ENCODE assay signal across 23 cellular contexts in the genomic region with DNA sequence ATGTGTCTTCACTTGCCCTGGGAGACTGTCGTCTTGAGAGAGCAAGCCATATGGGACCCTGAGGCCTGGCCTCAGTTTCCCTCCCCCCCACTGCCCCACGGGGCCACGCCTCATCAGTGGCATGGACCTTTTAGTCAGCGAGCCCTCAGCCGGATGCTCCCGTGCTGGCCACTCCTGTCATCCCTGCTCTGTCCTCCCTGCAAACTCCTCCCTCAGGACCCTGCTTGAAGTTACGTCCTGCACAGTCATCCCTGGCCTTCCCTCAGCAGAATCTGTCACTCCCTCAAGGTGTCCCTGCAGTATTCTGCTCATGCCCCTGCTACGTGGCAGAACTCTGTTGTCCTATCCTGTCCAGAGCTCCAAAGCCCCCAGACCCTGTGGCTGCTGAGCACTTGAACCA.
A peak's percentile ranks its signal among the peaks of the same experiment; 100 is the strongest.
DNase-seq lines count a peak whose midpoint lies in the region; ATAC-seq, FAIRE-seq and TF ChIP-seq lines count a peak whose summit lies in the region.
"Had no signal": no experiment of that assay in that cellular context is flagged by ENCODE, and none has a peak within 500 bp of the region (broad histone marks: within the 10 kb centered on the region; RNA-seq: fewer than 3 reads in every experiment).

No MANE protein-coding gene starts in this region.

- H3K4me3 ChIP-seq in HepG2 (replicated peaks in 1 of 3; ENCODE audit: insufficient read depth in 1 of 3, low read depth in 2 of 3, low read length in 3 of 3) (no peak overlapping the region), right lobe of liver (no peak overlapping the region), pancreas (no peak overlapping the region), aorta (ENCODE audit: low read length in 2 of 2) (no peak overlapping the region), ascending aorta (no peak overlapping the region)
- H3K4me3 ChIP-seq: A549, BLaER1, SJCRH30 had no signal

- H3K27me3 ChIP-seq in HepG2 (ENCODE audit: control insufficient read depth in 1 of 2, insufficient read depth in 2 of 2, low read length in 2 of 2): no peaks in the 10 kb centered on the region; a peak in 1 of 5 replicates
- H3K27me3 ChIP-seq in right lobe of liver: no peaks in the 10 kb centered on the region
- H3K27me3 ChIP-seq in pancreas: no peaks in the 10 kb centered on the region
- no peaks in the 10 kb centered on the region for H3K27me3 ChIP-seq in aorta (ENCODE audit: control insufficient read depth in 1 of 2, insufficient read depth in 2 of 2, low read length in 1 of 2)
- no peaks in the 10 kb centered on the region for H3K27me3 ChIP-seq in ascending aorta
- H3K27me3 ChIP-seq: BLaER1, SJCRH30 had no signal

- no peaks in the 10 kb centered on the region; the same call in 1 of the 2 replicates for H4K20me1 ChIP-seq in HepG2 (ENCODE audit: insufficient read depth, low read length)
- H4K20me1 ChIP-seq: BLaER1 had no signal

- BruUV-seq in HepG2 (replicated peaks; lab: Mats Ljungman, UMichigan): no TSS peak

- no peak overlapping the region for H3K9ac ChIP-seq in HepG2 (ENCODE audit: insufficient read depth, low read depth, low read length)
- H3K9ac ChIP-seq: BLaER1 had no signal

- CTCF ChIA-PET in HepG2 (lab: Yijun Ruan, JAX; ENCODE audit: low intra/inter-chr PET ratio, low total read pairs): no interaction called here

- H3K27ac ChIP-seq in HepG2 (ENCODE audit: extremely low read length, insufficient read depth, low read length) (no peak overlapping the region), right lobe of liver (no peak overlapping the region), pancreas (peak overlapping the region; percentile 41 to 87 (median 70)), aorta (ENCODE audit: low read depth in 1 of 2, low read length in 2 of 2) (no peak overlapping the region), ascending aorta (no peak overlapping the region)
- H3K27ac ChIP-seq: A549, BLaER1, SJCRH30 had no signal

- TF ChIP-seq POLR2A in HepG2 (IDR thresholded peaks at IDR 0.05; ENCODE audit: insufficient read depth in 1 of 2, low read depth in 2 of 2, low read length in 2 of 2) (no peak), right lobe of liver (IDR thresholded peaks at IDR 0.05) (no peak)

- TF ChIP-seq RAD21 in HepG2 (CRISPR knock-in tag; IDR thresholded peaks at IDR 0.05): no peak

- H3K4me2 ChIP-seq in HepG2 (ENCODE audit: low read depth, low read length): no peak overlapping the region
- H3K4me2 ChIP-seq: A549, BLaER1 had no signal

- DNase-seq in HepG2 (ENCODE audit: low spot score) (no peak), right lobe of liver (no peak), left ventricle myocardium superior (no peak), pancreas (no peak), aorta (no peak), NCI-H1436 (lab: John Stamatoyannopoulos, UW) (no peak), GM19240 (ENCODE audit: insufficient read length, low spot score) (no peak), ascending aorta (ENCODE audit: low spot score in 2 of 2) (no peak)
- DNase-seq: activated CD4-positive, alpha-beta T cell treated with anti-CD3 and anti-CD28 coated beads, Interleukin-2, amount 50 U/mL, for 4 hours; activated naive CD4-positive, alpha-beta T cell treated with Interleukin-2 at 50 U/mL for 16 hours; DMS 273 treated with DMSO at 0.1 percent for 48 hours; mesendoderm; NCI-H748 treated with DMSO at 0.1 percent for 48 hours; retina; stimulated activated naive CD4-positive, alpha-beta T cell treated with Interleukin-2 at 50 U/mL for 16 hours had no signal

- peaks cover 0 to 3% of the 10 kb centered on the region in 2 experiments; a peak in 2 of 5 replicates for H3K36me3 ChIP-seq in HepG2 (replicated peaks in 1 of 2; ENCODE audit: control insufficient read depth in 1 of 2, insufficient read depth in 2 of 2, low read length in 2 of 2)
- no peaks in the 10 kb centered on the region for H3K36me3 ChIP-seq in right lobe of liver
- H3K36me3 ChIP-seq in pancreas: no peaks in the 10 kb centered on the region
- no peaks in the 10 kb centered on the region for H3K36me3 ChIP-seq in aorta (ENCODE audit: control insufficient read depth in 1 of 2, insufficient read depth in 2 of 2, low read length in 1 of 2)
- no peaks in the 10 kb centered on the region for H3K36me3 ChIP-seq in ascending aorta
- H3K36me3 ChIP-seq: BLaER1, SJCRH30 had no signal

- no peak for TF ChIP-seq CTCF in HepG2 (CRISPR knock-in tag; IDR thresholded peaks at IDR 0.05)
- TF ChIP-seq CTCF in right lobe of liver (IDR thresholded peaks at IDR 0.05): no peak
- TF ChIP-seq CTCF in pancreas (IDR thresholded peaks at IDR 0.05): no peak
- TF ChIP-seq CTCF in ascending aorta (IDR thresholded peaks at IDR 0.05): no peak

- H3K79me2 ChIP-seq in HepG2 (ENCODE audit: insufficient read depth, low read length): peaks cover 34% of the 10 kb centered on the region

- H2AFZ ChIP-seq in HepG2 (ENCODE audit: low read length): no peak overlapping the region

- in situ Hi-C loops in HepG2 (cut with HindIII; ENCODE audit: extremely low pct_ligation_motif_present, low pct_unique_long_range_greater_than_20kb): no loop called here

- intact Hi-C loops in HepG2 (cut with micrococcal nuclease; ENCODE audit: unreplicated experiment) (no loop called here), right lobe of liver (cut with DNase I) (no loop called here), left ventricle myocardium superior (cut with micrococcal nuclease) (no loop called here), pancreas (cut with DNase I) (no loop called here), aorta (cut with DNase I) (no loop called here), ascending aorta (cut with DNase I) (no loop called here)

- H3K4me1 ChIP-seq in HepG2 (ENCODE audit: insufficient read depth, low read length): peaks cover 51% of the 10 kb centered on the region
- H3K4me1 ChIP-seq in right lobe of liver: peaks cover 0 to 10% (median 4%) of the 10 kb centered on the region in 4 donors
- peaks cover 21 to 39% (median 30%) of the 10 kb centered on the region in 3 donors for H3K4me1 ChIP-seq in pancreas
- no peaks in the 10 kb centered on the region for H3K4me1 ChIP-seq in aorta (ENCODE audit: control insufficient read depth in 1 of 2, insufficient read depth in 2 of 2, low read length in 2 of 2)
- H3K4me1 ChIP-seq in ascending aorta: no peaks in the 10 kb centered on the region
- H3K4me1 ChIP-seq: BLaER1 had no signal

- POLR2A ChIA-PET in HepG2 (lab: Yijun Ruan, JAX): no interaction called here

- no peak for TF ChIP-seq EP300 in HepG2 (IDR thresholded peaks at IDR 0.05; ENCODE audit: low read depth in 2 of 2, low read length in 2 of 2)
- TF ChIP-seq EP300 in HepG2 (CRISPR knock-in tag; IDR thresholded peaks at IDR 0.05; ENCODE audit: borderline replicate concordance): no peak

- no peak for FAIRE-seq in HepG2 (lab: Jason Lieb, UNC)
- FAIRE-seq in pancreas (lab: Jason Lieb, UNC): no peak
- FAIRE-seq: A549, colon, endometrium, G401.6, keratinocyte, urothelium cell line had no signal

- ATAC-seq in HepG2 (peak; percentile 20), right lobe of liver (no peak), left ventricle myocardium superior (peak; percentile 5), pancreas (no peak), aorta (ENCODE audit: low FRiP score) (peak; percentile 39)
- ATAC-seq: A549 had no signal

- peaks cover 11% of the 10 kb centered on the region; the same call in 1 of the 2 replicates for H3K9me3 ChIP-seq in HepG2 (ENCODE audit: low read length)
- no peaks in the 10 kb centered on the region for H3K9me3 ChIP-seq in right lobe of liver
- no peaks in the 10 kb centered on the region for H3K9me3 ChIP-seq in pancreas
- H3K9me3 ChIP-seq in aorta (ENCODE audit: control insufficient read depth, low read length): peaks cover 2% of the 10 kb centered on the region
- peaks cover 0 to 11% of the 10 kb centered on the region in 2 donors for H3K9me3 ChIP-seq in ascending aorta
- H3K9me3 ChIP-seq: SJCRH30 had no signal

- WGBS in HepG2 (ENCODE audit: low lambda C conversion rate): 100% methylated on average over 4 of the region's 8 CpGs
- WGBS in right lobe of liver (ENCODE audit: insufficient coverage, low coverage, low lambda C conversion rate, missing lambda C conversion rate): 84% methylated on average over 6 of the region's 8 CpGs
- WGBS in pancreas, 2 donors: 90 to 92% methylated on average over 8 of the region's 8 CpGs
- 91 to 94% methylated on average over 8 of the region's 8 CpGs for WGBS in aorta, 2 donors

TF ChIP-seq in HepG2, 621 proteins besides CTCF, POLR2A, EP300 and RAD21:
- TF ChIP-seq ZNF263 (CRISPR knock-in tag; IDR thresholded peaks at IDR 0.05) (peak; percentile 53; the same call in 1 of the 2 replicates), SIX4 (CRISPR knock-in tag; IDR thresholded peaks at IDR 0.05) (no peak), ZNF816 (CRISPR knock-in tag; IDR thresholded peaks at IDR 0.05; ENCODE audit: borderline replicate concordance) (no peak), MTA1 (CRISPR knock-in tag; IDR thresholded peaks at IDR 0.05; ENCODE audit: borderline replicate concordance) (no peak)
- TF ChIP-seq, protein P1, sequence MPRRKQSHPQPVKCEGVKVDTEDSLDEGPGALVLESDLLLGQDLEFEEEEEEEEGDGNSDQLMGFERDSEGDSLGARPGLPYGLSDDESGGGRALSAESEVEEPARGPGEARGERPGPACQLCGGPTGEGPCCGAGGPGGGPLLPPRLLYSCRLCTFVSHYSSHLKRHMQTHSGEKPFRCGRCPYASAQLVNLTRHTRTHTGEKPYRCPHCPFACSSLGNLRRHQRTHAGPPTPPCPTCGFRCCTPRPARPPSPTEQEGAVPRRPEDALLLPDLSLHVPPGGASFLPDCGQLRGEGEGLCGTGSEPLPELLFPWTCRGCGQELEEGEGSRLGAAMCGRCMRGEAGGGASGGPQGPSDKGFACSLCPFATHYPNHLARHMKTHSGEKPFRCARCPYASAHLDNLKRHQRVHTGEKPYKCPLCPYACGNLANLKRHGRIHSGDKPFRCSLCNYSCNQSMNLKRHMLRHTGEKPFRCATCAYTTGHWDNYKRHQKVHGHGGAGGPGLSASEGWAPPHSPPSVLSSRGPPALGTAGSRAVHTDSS (CRISPR knock-in tag; conservative IDR thresholded peaks at IDR 0.05): no peak
- TF ChIP-seq, protein P2, sequence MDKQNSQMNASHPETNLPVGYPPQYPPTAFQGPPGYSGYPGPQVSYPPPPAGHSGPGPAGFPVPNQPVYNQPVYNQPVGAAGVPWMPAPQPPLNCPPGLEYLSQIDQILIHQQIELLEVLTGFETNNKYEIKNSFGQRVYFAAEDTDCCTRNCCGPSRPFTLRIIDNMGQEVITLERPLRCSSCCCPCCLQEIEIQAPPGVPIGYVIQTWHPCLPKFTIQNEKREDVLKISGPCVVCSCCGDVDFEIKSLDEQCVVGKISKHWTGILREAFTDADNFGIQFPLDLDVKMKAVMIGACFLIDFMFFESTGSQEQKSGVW (CRISPR knock-in tag; IDR thresholded peaks at IDR 0.05; ENCODE audit: borderline replicate concordance): no peak

Comparison
In these comparisons a context has a peak if more than half of its experiments do, and no peak if none do; other contexts are left out.
1. ATAC-seq: peak in HepG2 (single experiment), left ventricle myocardium superior (single experiment) and aorta (single experiment); none in right lobe of liver (0 of 4) and pancreas (0 of 4).
2. H3K27ac ChIP-seq: peak in pancreas (4 of 4); none in HepG2 (single experiment), right lobe of liver (0 of 3), aorta (0 of 2) and ascending aorta (0 of 2).